In genomic region chr3:25648925-25649828, GRCh38 we compare ENCODE assay signal across 14 cellular contexts.
"Had no signal": no experiment of that assay in that cellular context is flagged by ENCODE, and none has a peak within 500 bp of the region (broad histone marks: within the 10 kb centered on the region; RNA-seq: fewer than 3 reads in every experiment).

No MANE protein-coding gene starts in this region.

- H3K4me2 ChIP-seq: hepatocyte had no signal

- H3K4me3 Mint-ChIP-seq: activated B cell treated with CpG ODN at 0.5 μM for 24 hours; activated CD4-positive, alpha-beta T cell treated with anti-CD3 and anti-CD28 coated beads, Interleukin-2, amount 10 ng/mL, durations not matched to agents 7 days and 5 days; activated naive CD8-positive, alpha-beta T cell treated with anti-CD3 and anti-CD28 coated beads, Interleukin-2, amount 50 U/mL, for 24 hours; mesothelial cell of epicardium; stimulated activated effector memory CD8-positive, alpha-beta T cell treated with anti-CD3 and anti-CD28 coated beads, Interleukin-12 subunit alpha, Interleukin-12 subunit beta, amount 100 ng/mL, for 72 hours had no signal

- H3K27me3 ChIP-seq: ascending aorta, gastroesophageal sphincter, hepatocyte, tibial nerve had no signal

- H3K27ac Mint-ChIP-seq: activated B cell treated with CpG ODN at 0.5 μM for 24 hours; activated CD4-positive, alpha-beta T cell treated with anti-CD3 and anti-CD28 coated beads, Interleukin-2, amount 10 ng/mL, durations not matched to agents 7 days and 5 days; mesothelial cell of epicardium; stimulated activated effector memory CD8-positive, alpha-beta T cell treated with anti-CD3 and anti-CD28 coated beads, Interleukin-12 subunit alpha, Interleukin-12 subunit beta, amount 100 ng/mL, for 72 hours had no signal

- H2AFZ ChIP-seq: hepatocyte had no signal

- ATAC-seq: activated naive CD8-positive, alpha-beta T cell treated with anti-CD3 and anti-CD28 coated beads, Interleukin-2, amount 50 U/mL, for 24 hours; gastroesophageal sphincter had no signal

- H3K27ac ChIP-seq: ascending aorta, gastroesophageal sphincter, SK-N-MC, skin epidermis, tibial nerve had no signal

- DNase-seq: activated B cell treated with CpG ODN at 0.5 μM for 24 hours; activated CD4-positive, alpha-beta T cell treated with anti-CD3 and anti-CD28 coated beads, Interleukin-2, amount 10 ng/mL, durations not matched to agents 7 days and 5 days; activated naive CD8-positive, alpha-beta T cell treated with anti-CD3 and anti-CD28 coated beads, Interleukin-2, amount 50 U/mL, for 24 hours; activated T-cell treated with anti-CD3 and anti-CD28 coated beads, Interleukin-2, amount 50 U/mL, for 48 hours; kidney glomerular epithelial cell; T-helper 1 cell had no signal

- H3K27me3 Mint-ChIP-seq: activated B cell treated with CpG ODN at 0.5 μM for 24 hours; activated CD4-positive, alpha-beta T cell treated with anti-CD3 and anti-CD28 coated beads, Interleukin-2, amount 10 ng/mL, durations not matched to agents 7 days and 5 days; activated naive CD8-positive, alpha-beta T cell treated with anti-CD3 and anti-CD28 coated beads, Interleukin-2, amount 50 U/mL, for 24 hours had no signal

- H3K4me3 ChIP-seq: ascending aorta, gastroesophageal sphincter, hepatocyte, SK-N-MC, skin epidermis, tibial nerve had no signal
